1 cellular context compared by ENCODE assay signal in the genomic region with DNA sequence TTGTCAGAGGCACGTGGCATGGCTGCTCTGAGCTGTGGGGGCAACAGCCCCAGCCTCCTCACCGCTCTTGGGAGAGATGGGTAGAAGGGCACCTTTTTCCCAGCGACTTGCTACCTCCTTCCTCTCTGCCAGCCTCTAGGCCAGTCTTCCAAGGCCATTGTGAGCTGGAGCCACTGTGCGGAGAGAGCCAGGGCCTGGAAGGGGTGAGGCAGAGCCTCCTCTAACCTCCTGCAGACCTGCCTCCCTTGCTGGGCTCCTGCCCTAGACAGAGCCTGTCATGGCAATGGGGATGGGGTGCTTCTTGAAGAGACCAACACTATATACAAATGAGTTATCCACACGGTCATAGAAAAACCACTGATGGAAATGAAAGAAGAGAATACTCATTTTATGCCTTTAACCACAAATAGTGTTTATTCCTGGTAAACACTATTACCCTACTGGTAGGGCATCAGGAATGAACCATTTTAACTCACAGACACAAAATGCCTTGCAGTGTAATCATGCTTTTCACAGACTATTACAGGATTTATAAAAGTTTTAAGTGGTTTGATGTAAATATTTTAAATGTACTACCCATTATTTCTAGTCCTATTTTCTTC.
TF ChIP-seq lines count a peak whose summit lies in the region.

No MANE protein-coding gene starts in this region.

TF ChIP-seq in HCT116, 20 proteins besides CTCF, POLR2A, EP300 and RAD21:
- TF ChIP-seq ZFX (IDR thresholded peaks at IDR 0.05), result no peak
- no peak for TF ChIP-seq ELF1 (IDR thresholded peaks at IDR 0.05; ENCODE audit: borderline replicate concordance, low read depth)
- no peak for TF ChIP-seq CBX3 (IDR thresholded peaks at IDR 0.05; ENCODE audit: low read depth)
- TF ChIP-seq SP1 (IDR thresholded peaks at IDR 0.05; ENCODE audit: low read depth), result no peak
- no peak for TF ChIP-seq YY1 (IDR thresholded peaks at IDR 0.05; ENCODE audit: extremely low read depth, insufficient replicate concordance, low read depth, low read length)
- TF ChIP-seq TCF7L2 (IDR thresholded peaks at IDR 0.05; ENCODE audit: borderline replicate concordance, extremely low read depth, insufficient read depth, insufficient read length), result no peak
- no peak for TF ChIP-seq FOSL1 (IDR thresholded peaks at IDR 0.05; ENCODE audit: low read depth)
- TF ChIP-seq, protein P1, sequence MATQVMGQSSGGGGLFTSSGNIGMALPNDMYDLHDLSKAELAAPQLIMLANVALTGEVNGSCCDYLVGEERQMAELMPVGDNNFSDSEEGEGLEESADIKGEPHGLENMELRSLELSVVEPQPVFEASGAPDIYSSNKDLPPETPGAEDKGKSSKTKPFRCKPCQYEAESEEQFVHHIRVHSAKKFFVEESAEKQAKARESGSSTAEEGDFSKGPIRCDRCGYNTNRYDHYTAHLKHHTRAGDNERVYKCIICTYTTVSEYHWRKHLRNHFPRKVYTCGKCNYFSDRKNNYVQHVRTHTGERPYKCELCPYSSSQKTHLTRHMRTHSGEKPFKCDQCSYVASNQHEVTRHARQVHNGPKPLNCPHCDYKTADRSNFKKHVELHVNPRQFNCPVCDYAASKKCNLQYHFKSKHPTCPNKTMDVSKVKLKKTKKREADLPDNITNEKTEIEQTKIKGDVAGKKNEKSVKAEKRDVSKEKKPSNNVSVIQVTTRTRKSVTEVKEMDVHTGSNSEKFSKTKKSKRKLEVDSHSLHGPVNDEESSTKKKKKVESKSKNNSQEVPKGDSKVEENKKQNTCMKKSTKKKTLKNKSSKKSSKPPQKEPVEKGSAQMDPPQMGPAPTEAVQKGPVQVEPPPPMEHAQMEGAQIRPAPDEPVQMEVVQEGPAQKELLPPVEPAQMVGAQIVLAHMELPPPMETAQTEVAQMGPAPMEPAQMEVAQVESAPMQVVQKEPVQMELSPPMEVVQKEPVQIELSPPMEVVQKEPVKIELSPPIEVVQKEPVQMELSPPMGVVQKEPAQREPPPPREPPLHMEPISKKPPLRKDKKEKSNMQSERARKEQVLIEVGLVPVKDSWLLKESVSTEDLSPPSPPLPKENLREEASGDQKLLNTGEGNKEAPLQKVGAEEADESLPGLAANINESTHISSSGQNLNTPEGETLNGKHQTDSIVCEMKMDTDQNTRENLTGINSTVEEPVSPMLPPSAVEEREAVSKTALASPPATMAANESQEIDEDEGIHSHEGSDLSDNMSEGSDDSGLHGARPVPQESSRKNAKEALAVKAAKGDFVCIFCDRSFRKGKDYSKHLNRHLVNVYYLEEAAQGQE (IDR thresholded peaks at IDR 0.05; ENCODE audit: low read depth), result no peak
- TF ChIP-seq JUND (IDR thresholded peaks at IDR 0.05), result no peak
- TF ChIP-seq, protein P2, sequence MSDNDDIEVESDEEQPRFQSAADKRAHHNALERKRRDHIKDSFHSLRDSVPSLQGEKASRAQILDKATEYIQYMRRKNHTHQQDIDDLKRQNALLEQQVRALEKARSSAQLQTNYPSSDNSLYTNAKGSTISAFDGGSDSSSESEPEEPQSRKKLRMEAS (IDR thresholded peaks at IDR 0.05), result no peak
- TF ChIP-seq ZNF274 (IDR thresholded peaks at IDR 0.05; ENCODE audit: low read depth, low read length), result no peak
- TF ChIP-seq CEBPB (IDR thresholded peaks at IDR 0.05; ENCODE audit: low read depth), result no peak
